In the genomic region with DNA sequence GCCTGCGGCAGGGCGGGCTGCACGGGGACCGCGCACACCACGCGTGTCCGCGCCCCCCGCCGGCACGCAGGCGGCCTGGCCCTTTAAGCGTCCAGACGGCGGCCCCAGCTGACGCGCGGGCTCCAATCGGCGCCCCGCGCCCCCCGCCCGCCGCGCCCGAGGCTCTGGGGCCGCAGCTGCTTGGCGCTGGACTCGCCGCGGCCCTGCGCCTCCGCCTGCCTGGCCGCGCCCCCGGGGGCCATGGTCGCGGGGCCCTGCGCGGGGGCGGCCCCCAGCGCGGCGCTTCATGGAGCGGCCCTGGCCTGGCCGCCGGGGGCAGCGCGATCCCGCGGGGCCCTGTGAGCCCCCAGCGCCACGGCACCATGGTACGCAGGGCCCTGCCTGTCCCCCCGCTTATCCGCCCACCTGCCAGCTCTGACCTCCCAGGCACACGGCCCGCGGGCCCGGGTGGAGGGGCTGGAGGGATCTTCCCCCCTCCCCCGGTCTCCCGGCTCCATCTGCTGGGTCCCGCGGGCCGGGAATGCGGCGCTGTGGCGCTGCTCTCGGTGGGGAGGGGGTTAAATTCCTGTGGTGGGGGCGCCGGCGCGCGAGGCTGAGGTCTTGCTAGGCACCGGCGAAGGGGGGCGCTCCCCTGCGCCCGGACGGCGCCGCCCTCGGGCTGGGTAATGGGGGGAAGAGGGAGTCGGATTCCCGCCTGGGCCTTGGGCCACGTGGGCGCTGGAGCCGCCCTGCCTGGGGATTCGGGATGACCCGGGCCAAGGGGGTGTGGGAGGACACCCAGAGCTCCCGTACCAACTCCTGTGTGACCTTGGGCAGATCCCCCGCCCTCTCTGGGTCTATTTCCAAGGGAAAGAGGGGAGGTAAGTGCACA, we compare ENCODE assay signal across 8 cellular contexts. TPM values are rescaled to one million over a fixed set of nuclear protein-coding genes. Genes with fewer than 3 reads are reported as not detected.
DNase-seq lines count a peak whose midpoint lies in the region; ATAC-seq and TF ChIP-seq lines count a peak whose summit lies in the region.

No MANE protein-coding gene starts in this region.

- in situ Hi-C loops in gastrocnemius medialis (cut with MboI; ENCODE audit: low sequenced_read_pairs in 4 of 4): loop anchor here in 2 of 4 donors (10.0 kb wide), 1 partner anchor 90 kb away; no protein-coding TSS in a partner anchor

- peak; percentile 64 for DNase-seq in activated effector memory CD4-positive, alpha-beta T cell treated with anti-CD3 and anti-CD28 coated beads, Interleukin-2, amount 50 U/mL, for 16 hours
- DNase-seq in activated effector memory CD4-positive, alpha-beta T cell treated with Interleukin-2 at 50 U/mL for 16 hours: no peak
- DNase-seq in NCI-H82 (lab: John Stamatoyannopoulos, UW) (peak; percentile 61), cardiac fibroblast (ENCODE audit: low read depth in 2 of 2) (peak; percentile 49 to 62), iPS-NIHi7 (ENCODE audit: extremely low spot score) (peak; percentile 85), gastrocnemius medialis (peak in 1 of 2 donors; percentile 81), GF-D8 (lab: John Stamatoyannopoulos, UW) (no peak)

- H3K4me3 ChIP-seq in cardiac fibroblast (replicated peaks in 1 of 2; ENCODE audit: low read depth in 2 of 2, low read length in 2 of 2) (peak overlapping the region; percentile 84 to 92), gastrocnemius medialis (peak overlapping the region; percentile 68 to 99 (median 73))

- H3K36me3 ChIP-seq in gastrocnemius medialis: peaks cover 0 to 8% of the 10 kb centered on the region in 2 donors

- peaks cover 48 to 52% of the 10 kb centered on the region in 2 donors for H3K4me1 ChIP-seq in gastrocnemius medialis

- H3K27ac ChIP-seq in gastrocnemius medialis: peak overlapping the region; percentile 87 to 100 (median 98)

- TF ChIP-seq POLR2A in gastrocnemius medialis (IDR thresholded peaks at IDR 0.05): peak; percentile 80 to 86

- intact Hi-C loops in gastrocnemius medialis (cut with DNase I; ENCODE audit: low total_unique reads): loop anchor here (1.0 to 2.0 kb wide), 5 partner anchors 31 to 90 kb away; a partner anchor contains a TSS

- no peaks in the 10 kb centered on the region for H3K27me3 ChIP-seq in gastrocnemius medialis

- H3K9me3 ChIP-seq in gastrocnemius medialis: no peaks in the 10 kb centered on the region

- ATAC-seq in gastrocnemius medialis: peak; percentile 65 to 70
- no peak for ATAC-seq in HG03469 (IDR thresholded peaks at IDR 0.05; ENCODE audit: unreplicated experiment)

- TF ChIP-seq CTCF in cardiac fibroblast (IDR thresholded peaks at IDR 0.05; ENCODE audit: low read depth, low read length) (no peak), gastrocnemius medialis (IDR thresholded peaks at IDR 0.05 in 4 of 5, conservative IDR thresholded peaks at IDR 0.05 in 1 of 5) (peak in 3 of 5 experiments; percentile 6 to 14 (median 13))

RNA-seq across cellular contexts. Expression of a gene that starts 1.1 kb away (rescaled TPM):
- 100 to 1,000 TPM; 141 to 256 (median 167) TPM for total RNA-seq in gastrocnemius medialis

RNA-seq across cellular contexts. Expression of a gene that starts 30.8 kb away (rescaled TPM):
- total RNA-seq in gastrocnemius medialis: 100 to 1,000 TPM; 197 to 682 (median 397) TPM

RNA-seq across cellular contexts. Expression of a gene that starts 48.0 kb away (rescaled TPM):
- 100 to 1,000 TPM in 2 of 4 donors, 10 to 100 TPM in 2; 78.0 to 309 (median 164) TPM for total RNA-seq in gastrocnemius medialis

RNA-seq across cellular contexts. Expression of a gene that starts 54.1 kb away (rescaled TPM):
- total RNA-seq in gastrocnemius medialis: 10 to 100 TPM; 10.0 to 56.6 (median 13.6) TPM

Comparison
In these comparisons a context has a peak if more than half of its experiments do, and no peak if none do; other contexts are left out.
1. DNase-seq: peak in activated effector memory CD4-positive, alpha-beta T cell treated with anti-CD3 and anti-CD28 coated beads, Interleukin-2, amount 50 U/mL, for 16 hours (single experiment), NCI-H82 (single experiment), cardiac fibroblast (2 of 2) and iPS-NIHi7 (single experiment); none in activated effector memory CD4-positive, alpha-beta T cell treated with Interleukin-2 at 50 U/mL for 16 hours (single experiment) and GF-D8 (single experiment).